17 cellular contexts compared by ENCODE assay signal in the genomic region with DNA sequence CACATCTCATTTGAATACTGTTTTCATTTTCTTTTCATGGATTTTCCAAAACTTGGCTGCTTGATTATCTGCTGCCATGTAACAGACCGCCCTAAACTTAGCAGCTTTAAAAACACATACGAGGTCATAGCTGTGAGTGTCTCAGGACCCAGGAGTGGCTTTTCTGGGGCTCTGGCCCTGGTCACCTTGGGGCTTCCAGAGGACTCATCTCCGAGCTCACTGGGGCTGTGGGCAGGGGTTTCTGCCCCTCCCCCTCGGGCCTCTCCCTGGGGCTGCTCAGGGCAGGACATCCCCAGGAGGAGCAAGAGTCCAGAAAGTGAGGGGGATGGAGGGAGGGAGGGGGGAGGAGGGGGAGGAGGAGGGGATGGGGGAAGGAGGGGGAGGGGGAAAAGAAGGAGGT.
DNase-seq lines count a peak whose midpoint lies in the region; ATAC-seq, FAIRE-seq and TF ChIP-seq lines count a peak whose summit lies in the region.
"Had no signal": no experiment of that assay in that cellular context is flagged by ENCODE, and none has a peak within 500 bp of the region (broad histone marks: within the 10 kb centered on the region; RNA-seq: fewer than 3 reads in every experiment).

No MANE protein-coding gene starts in this region.

- intact Hi-C loops in heart left ventricle (cut with DNase I): no loop called here
- intact Hi-C loops in left ventricle myocardium inferior (cut with micrococcal nuclease): no loop called here

- no peaks in the 10 kb centered on the region for H3K4me1 Mint-ChIP-seq in chondrocyte (ENCODE audit: low read depth)
- H3K4me1 Mint-ChIP-seq: CD8-positive, alpha-beta memory T cell had no signal

- TF ChIP-seq POLR2A in heart left ventricle (IDR thresholded peaks at IDR 0.05): no peak

- H3K9me3 ChIP-seq in heart left ventricle (peaks cover 0 to 18% (median 12%) of the 10 kb centered on the region in 12 donors), left ventricle myocardium inferior (replicated peaks) (peaks cover 18% of the 10 kb centered on the region), small intestine (ENCODE audit: control insufficient read depth, low read depth) (peaks cover 1% of the 10 kb centered on the region)

- H3K27ac ChIP-seq in heart left ventricle: no peak overlapping the region
- H3K27ac ChIP-seq in left ventricle myocardium inferior (replicated peaks): no peak overlapping the region
- peak overlapping the region; percentile 90 for H3K27ac ChIP-seq in temporal lobe (ENCODE audit: low read depth, low read length)
- H3K27ac ChIP-seq in small intestine (ENCODE audit: low read depth in 1 of 2, low read length in 1 of 2): no peak overlapping the region
- H3K27ac ChIP-seq: A549 had no signal

- H3K9me3 Mint-ChIP-seq in chondrocyte (ENCODE audit: low read depth): peaks cover 8% of the 10 kb centered on the region

- H3K27me3 ChIP-seq in heart left ventricle: no peaks in the 10 kb centered on the region
- H3K27me3 ChIP-seq in left ventricle myocardium inferior (ENCODE audit: low read depth): no peaks in the 10 kb centered on the region
- no peaks in the 10 kb centered on the region for H3K27me3 ChIP-seq in small intestine (ENCODE audit: control insufficient read depth in 2 of 2, insufficient read depth in 2 of 2, low read length in 2 of 2)

- FAIRE-seq in small intestine (lab: Jason Lieb, UNC): no peak
- FAIRE-seq: A549, H54 had no signal

- peaks cover 0 to 57% (median 20%) of the 10 kb centered on the region in 9 donors for H3K36me3 ChIP-seq in heart left ventricle
- H3K36me3 ChIP-seq in left ventricle myocardium inferior: peaks cover 55% of the 10 kb centered on the region
- peaks cover 0 to 10% of the 10 kb centered on the region in 2 donors for H3K36me3 ChIP-seq in small intestine (ENCODE audit: control insufficient read depth in 2 of 2, insufficient read depth in 2 of 2, low read length in 2 of 2)

- no peak overlapping the region for H3K27ac Mint-ChIP-seq in chondrocyte (ENCODE audit: unreplicated experiment)

- H3K36me3 Mint-ChIP-seq in chondrocyte (ENCODE audit: low read depth): peaks cover 31% of the 10 kb centered on the region

- DNase-seq in heart left ventricle (peak in 3 of 5 donors; percentile 5 to 26 (median 8)), left ventricle myocardium inferior (no peak), chondrocyte (ENCODE audit: low spot score) (peak; percentile 63), mesenteric fat pad (ENCODE audit: low spot score) (peak; percentile 43), DMS 273 (lab: John Stamatoyannopoulos, UW; ENCODE audit: unreplicated experiment) (no peak), CD1c-positive myeloid dendritic cell (ENCODE audit: extremely low spot score) (no peak), small intestine (no peak)
- DNase-seq: KG1, NCI-H1048, NCI-H1694, NCI-H2107, NCI-H345, SHP77 treated with DMSO at 0.1 percent for 48 hours had no signal

- TF ChIP-seq CTCF in heart left ventricle (IDR thresholded peaks at IDR 0.05): no peak
- TF ChIP-seq CTCF in left ventricle myocardium inferior (IDR thresholded peaks at IDR 0.05; ENCODE audit: borderline replicate concordance): no peak
- no peak for TF ChIP-seq CTCF in chondrocyte (IDR thresholded peaks at IDR 0.05)

- H3K4me3 ChIP-seq in heart left ventricle (no peak overlapping the region), left ventricle myocardium inferior (no peak overlapping the region), small intestine (ENCODE audit: low read depth in 1 of 2, low read length in 2 of 2) (no peak overlapping the region)
- H3K4me3 ChIP-seq: A549 had no signal

- no peak overlapping the region for H3K4me3 Mint-ChIP-seq in chondrocyte (ENCODE audit: unreplicated experiment)
- H3K4me3 Mint-ChIP-seq: CD8-positive, alpha-beta memory T cell had no signal

- no peak for ATAC-seq in heart left ventricle
- ATAC-seq: A549 had no signal

- 77 to 90% (median 88%) methylated on average over 3 to 4 of the region's 4 CpGs for WGBS in heart left ventricle, 4 donors
- WGBS in small intestine, 3 donors: 76 to 87% (median 86%) methylated on average over 4 of the region's 4 CpGs

- no peaks in the 10 kb centered on the region for H3K27me3 Mint-ChIP-seq in chondrocyte (ENCODE audit: low read depth)
- H3K27me3 Mint-ChIP-seq: CD8-positive, alpha-beta memory T cell had no signal

- H3K4me1 ChIP-seq in heart left ventricle: peaks cover 0 to 3% (median 0%) of the 10 kb centered on the region in 12 donors
- no peaks in the 10 kb centered on the region for H3K4me1 ChIP-seq in left ventricle myocardium inferior
- H3K4me1 ChIP-seq in small intestine (ENCODE audit: control insufficient read depth in 2 of 2, insufficient read depth in 1 of 2, low read depth in 1 of 2, low read length in 1 of 2): no peaks in the 10 kb centered on the region
- H3K4me1 ChIP-seq: A549 had no signal

Comparison
In these comparisons a context has a peak if more than half of its experiments do, and no peak if none do; other contexts are left out.
1. DNase-seq: peak in heart left ventricle (3 of 5), chondrocyte (single experiment) and mesenteric fat pad (single experiment); none in left ventricle myocardium inferior (single experiment), DMS 273 (single experiment), CD1c-positive myeloid dendritic cell (single experiment) and small intestine (single experiment).